Comparison of ENCODE assay signal across 8 cellular contexts in genomic region chr19:49809155-49809986, GRCh38. TPM values are rescaled to one million over a fixed set of nuclear protein-coding genes. Genes with fewer than 3 reads are reported as not detected.
A peak's percentile ranks its signal among the peaks of the same experiment; 100 is the strongest.
DNase-seq lines count a peak whose midpoint lies in the region; TF ChIP-seq lines count a peak whose summit lies in the region.

No MANE protein-coding gene starts in this region.

- H3K27ac ChIP-seq in tibial artery, result peak overlapping the region; percentile 84 to 94

- no peaks in the 10 kb centered on the region for H3K9me3 ChIP-seq in tibial artery

- intact Hi-C loops in tibial artery (cut with DNase I; ENCODE audit: low total_unique reads), result loop anchor here (5.0 kb wide), 1 partner anchor 42 kb away; the partner anchor contains the start of gene AP2A1

- H3K9me3 Mint-ChIP-seq in nephron, result no peaks in the 10 kb centered on the region

- H3K27ac Mint-ChIP-seq in nephron, result peak overlapping the region; percentile 75 to 89 (median 77)

- H3K4me3 ChIP-seq in fibroblast of villous mesenchyme (ENCODE audit: low read depth, low read length) (peak overlapping the region; percentile 76), tibial artery (peak overlapping the region; percentile 65 to 87)

- H3K36me3 Mint-ChIP-seq in nephron (ENCODE audit: low read depth), result peaks cover 6% of the 10 kb centered on the region

- H3K4me1 ChIP-seq in tibial artery, result peaks cover 0 to 35% (median 24%) of the 10 kb centered on the region in 4 donors

- no peaks in the 10 kb centered on the region for H3K27me3 ChIP-seq in tibial artery

- H3K4me1 Mint-ChIP-seq in nephron, result peaks cover 35% of the 10 kb centered on the region

- H3K36me3 ChIP-seq in tibial artery, result peaks cover 0 to 35% (median 13%) of the 10 kb centered on the region in 3 donors

- peaks cover 5% of the 10 kb centered on the region for H3K27me3 Mint-ChIP-seq in nephron (ENCODE audit: low read depth)

- TF ChIP-seq CTCF in fibroblast of villous mesenchyme (IDR thresholded peaks at IDR 0.05; ENCODE audit: insufficient read depth, low read depth, low read length) (no peak), nephron (IDR thresholded peaks at IDR 0.05; ENCODE audit: unreplicated experiment in 3 of 3) (no peak), tibial artery (IDR thresholded peaks at IDR 0.05) (peak in 1 of 2 experiments; percentile 23)

- peak overlapping the region; percentile 89 to 93 (median 89) for H3K4me3 Mint-ChIP-seq in nephron

- DNase-seq in DMS53 (lab: John Stamatoyannopoulos, UW) (peak; percentile 86), NCI-H345 treated with DMSO at 0.1 percent for 48 hours (lab: John Stamatoyannopoulos, UW; ENCODE audit: unreplicated experiment) (peak; percentile 13), fibroblast of villous mesenchyme (ENCODE audit: low read depth) (no peak), tibial artery (peak; percentile 66 to 82), inferior parietal cortex (ENCODE audit: extremely low spot score) (no peak), NCI-H1436 (lab: John Stamatoyannopoulos, UW) (no peak)
- peak; percentile 13 to 22 for DNase-seq in activated T-helper 1 cell treated with anti-CD3 and anti-CD28 coated beads, Interleukin-2, amount 50 U/mL, for 16 hours (ENCODE audit: low read depth in 1 of 2, low spot score in 1 of 2)

RNA-seq across cellular contexts. Expression of gene FUZ, which starts 3.7 kb away (rescaled TPM):
- 15.1 and 19.3 TPM in 2 replicates for total RNA-seq in fibroblast of villous mesenchyme

RNA-seq across cellular contexts. Expression of gene MED25, which starts 8.7 kb away (rescaled TPM):
- total RNA-seq in fibroblast of villous mesenchyme, result 21.6 and 21.9 TPM in 2 replicates

RNA-seq across cellular contexts. Expression of gene PTOV1, which starts 41.6 kb away (rescaled TPM):
- total RNA-seq in fibroblast of villous mesenchyme, result 47.9 and 53.5 TPM in 2 replicates

RNA-seq across cellular contexts. Expression of gene AP2A1, which starts 42.6 kb away (rescaled TPM):
- total RNA-seq in fibroblast of villous mesenchyme, result 92.0 and 97.0 TPM in 2 replicates

RNA-seq across cellular contexts. Expression of gene TSKS, which starts 46.3 kb away (rescaled TPM):
- total RNA-seq in fibroblast of villous mesenchyme, result 0.43 TPM in 1 of 2 replicates, not detected in the other

Comparison
In these comparisons a context has a peak if more than half of its experiments do, and no peak if none do; other contexts are left out.
1. DNase-seq: peak in DMS53 (single experiment), NCI-H345 treated with DMSO at 0.1 percent for 48 hours (single experiment), activated T-helper 1 cell treated with anti-CD3 and anti-CD28 coated beads, Interleukin-2, amount 50 U/mL, for 16 hours (2 of 2) and tibial artery (2 of 2); none in fibroblast of villous mesenchyme (single experiment), inferior parietal cortex (single experiment) and NCI-H1436 (single experiment).